In the genomic region with DNA sequence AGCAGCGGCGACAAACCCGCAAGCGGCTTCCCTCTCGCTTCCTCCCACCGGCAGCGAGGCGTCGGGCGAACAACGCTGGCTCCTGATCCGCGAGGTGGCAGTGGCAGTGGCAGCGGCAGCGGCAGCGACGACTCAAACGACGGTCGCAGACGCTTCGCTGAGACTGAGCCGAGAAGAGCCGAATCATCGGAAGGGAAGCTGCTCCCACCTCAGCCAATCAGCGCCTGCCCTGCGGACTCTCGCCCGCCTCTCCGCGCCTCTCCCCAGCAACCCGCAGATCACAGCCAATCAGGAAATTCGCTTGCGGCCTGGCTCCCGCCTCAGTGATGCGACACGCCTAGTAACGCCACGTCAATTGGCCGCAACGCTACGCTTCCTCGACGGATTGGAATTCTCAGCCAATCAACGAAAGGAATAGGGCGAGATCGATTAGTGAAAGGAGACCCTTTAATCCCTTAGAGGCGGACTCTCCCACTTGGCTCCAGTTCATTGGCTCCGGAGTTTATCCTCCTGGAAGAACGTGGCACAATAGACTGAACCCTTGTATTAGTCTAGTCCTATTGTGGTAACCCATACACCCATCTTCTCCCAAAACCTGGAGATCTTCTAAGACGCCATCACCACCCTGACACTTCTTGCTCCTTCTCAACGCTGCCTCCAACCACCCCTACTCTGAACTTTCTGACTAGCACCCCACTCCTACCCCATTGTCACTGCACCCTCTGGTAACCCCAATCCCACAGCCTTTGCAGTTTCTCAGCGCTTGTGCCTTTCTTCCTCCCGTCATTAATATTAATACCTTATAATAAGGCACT, we compare ENCODE assay signal across 8 cellular contexts. TPM values are rescaled to one million over a fixed set of nuclear protein-coding genes. Genes with fewer than 3 reads are reported as not detected.
DNase-seq lines count a peak whose midpoint lies in the region; TF ChIP-seq lines count a peak whose summit lies in the region.

A gene (minus strand): TSS at position 165 of the 815 bp plus-strand sequence. CDS start 272 bp downstream, outside the sequence.

- no peaks in the 10 kb centered on the region for H3K27me3 Mint-ChIP-seq in activated naive CD4-positive, alpha-beta T cell treated with anti-CD3 and anti-CD28 coated beads for 36 hours (ENCODE audit: low read depth)

- peaks cover 53% of the 10 kb centered on the region for H3K36me3 ChIP-seq in neuron (ENCODE audit: insufficient read depth, low read length)

- TF ChIP-seq CTCF in HFF-Myc (IDR thresholded peaks at IDR 0.05; ENCODE audit: low read depth, low read length, missing control alignments): no peak
- no peak for TF ChIP-seq CTCF in subcutaneous adipose tissue (IDR thresholded peaks at IDR 0.05; ENCODE audit: low read depth)

- H2AFZ ChIP-seq in neuron (ENCODE audit: low read depth, low read length): peak within 1 kb of the TSS; percentile 27

- peak within 1 kb of the TSS; percentile 96 for H3K27ac Mint-ChIP-seq in activated naive CD4-positive, alpha-beta T cell treated with anti-CD3 and anti-CD28 coated beads for 36 hours

- H3K4me3 Mint-ChIP-seq in activated naive CD4-positive, alpha-beta T cell treated with anti-CD3 and anti-CD28 coated beads for 36 hours: peak within 1 kb of the TSS; percentile 92

- H3K4me1 Mint-ChIP-seq in activated naive CD4-positive, alpha-beta T cell treated with anti-CD3 and anti-CD28 coated beads for 36 hours (ENCODE audit: low read depth): peaks cover 51% of the 10 kb centered on the region

- peaks cover 21% of the 10 kb centered on the region for H3K4me1 ChIP-seq in neuron (ENCODE audit: insufficient read depth, low read length)

- H3K27me3 ChIP-seq in neuron (ENCODE audit: insufficient read depth, low read length): no peaks in the 10 kb centered on the region

- intact Hi-C loops in activated naive CD4-positive, alpha-beta T cell treated with anti-CD3 and anti-CD28 coated beads for 36 hours (cut with micrococcal nuclease): loop anchor here (1.0 to 10.0 kb wide), 9 partner anchors 8 to 748 kb away; a partner anchor contains a TSS

- CTCF ChIA-PET in activated naive CD4-positive, alpha-beta T cell treated with anti-CD3 and anti-CD28 coated beads for 36 hours (lab: Charles Lee): interaction anchor here (0.5 to 5.1 kb wide), 3 partner anchors 21 to 498 kb away, joined by 3 to 30 read pairs (median 16); a partner anchor contains a TSS

- DNase-seq in GM03348 (ENCODE audit: low spot score) (peak; percentile 99), HFF-Myc (ENCODE audit: extremely low read depth, low read depth) (peak; percentile 99), NAMALWA (ENCODE audit: low spot score) (peak; percentile 98), SK-N-DZ (ENCODE audit: low spot score) (peak; percentile 100), foreskin melanocyte (peak; percentile 99)
- DNase-seq in activated naive CD4-positive, alpha-beta T cell treated with anti-CD3 and anti-CD28 coated beads for 36 hours: peak; percentile 99

- H3K9me3 Mint-ChIP-seq in activated naive CD4-positive, alpha-beta T cell treated with anti-CD3 and anti-CD28 coated beads for 36 hours: no peaks in the 10 kb centered on the region

- H3K9me3 ChIP-seq in neuron (ENCODE audit: low read length): no peaks in the 10 kb centered on the region

- H3K4me3 ChIP-seq in HFF-Myc (replicated peaks; ENCODE audit: low read depth, low read length) (peak within 1 kb of the TSS; percentile 91), neuron (ENCODE audit: low read length) (peak within 1 kb of the TSS; percentile 95)

- peaks cover 59% of the 10 kb centered on the region for H3K36me3 Mint-ChIP-seq in activated naive CD4-positive, alpha-beta T cell treated with anti-CD3 and anti-CD28 coated beads for 36 hours (ENCODE audit: low read depth)

RNA-seq across cellular contexts. Expression of the gene that starts here (rescaled TPM):
- polyA plus RNA-seq in SK-N-DZ (2014; cell fraction: cytosol; rRNA removed): 205 and 231 TPM in 2 replicates
- polyA plus RNA-seq in SK-N-DZ (2014; cell fraction: nucleus; rRNA removed): 135 and 148 TPM in 2 replicates
- 100 to 1,000 TPM; 218 to 226 TPM for total RNA-seq in activated naive CD4-positive, alpha-beta T cell treated with anti-CD3 and anti-CD28 coated beads for 36 hours
- total RNA-seq in subcutaneous adipose tissue: 100 to 1,000 TPM; 123 to 199 (median 153) TPM

Comparison
In these comparisons a context has a peak if more than half of its experiments do, and no peak if none do; other contexts are left out.
1. Peak in every context shown above with its lines: DNase-seq and H3K4me3 ChIP-seq.